In genomic region chr11:64799925-64800632, GRCh38 we compare ENCODE assay signal across 18 cellular contexts. TPM values are rescaled to one million over a fixed set of nuclear protein-coding genes. Genes with fewer than 3 reads are reported as not detected.
A peak's percentile ranks its signal among the peaks of the same experiment; 100 is the strongest.
DNase-seq lines count a peak whose midpoint lies in the region; ATAC-seq, FAIRE-seq and TF ChIP-seq lines count a peak whose summit lies in the region.
"Had no signal": no experiment of that assay in that cellular context is flagged by ENCODE, and none has a peak within 500 bp of the region (broad histone marks: within the 10 kb centered on the region; RNA-seq: fewer than 3 reads in every experiment).

No MANE protein-coding gene starts in this region.

- H3K9me2 ChIP-seq in SK-N-SH, result no peaks in the 10 kb centered on the region
- no peaks in the 10 kb centered on the region for H3K9me2 ChIP-seq in Karpas-422 (replicated peaks; ENCODE audit: insufficient read depth, low read length)

- H3K4me2 ChIP-seq in SK-N-SH, result no peak overlapping the region
- H3K4me2 ChIP-seq in Karpas-422 (ENCODE audit: low read depth, low read length, poor library complexity, severe bottlenecking), result peak overlapping the region; percentile 88
- peak overlapping the region; percentile 5; the same call in 1 of the 2 replicates for H3K4me2 ChIP-seq in K562 (ENCODE audit: insufficient read depth, low read length)
- H3K4me2 ChIP-seq: neural progenitor cell, smooth muscle cell had no signal

- H3K27ac Mint-ChIP-seq in osteocyte (ENCODE audit: unreplicated experiment), result peak overlapping the region; percentile 47
- H3K27ac Mint-ChIP-seq: neural progenitor cell had no signal

- no peak overlapping the region for H3K4me3 ChIP-seq in SK-N-SH (ENCODE audit: low read depth in 2 of 2, low read length in 1 of 2)
- peak overlapping the region; percentile 87; the same call in 1 of the 2 replicates for H3K4me3 ChIP-seq in Karpas-422 (ENCODE audit: low read length)
- H3K4me3 ChIP-seq in K562, result no peak overlapping the region
- H3K4me3 ChIP-seq: gastrocnemius medialis, neural progenitor cell, smooth muscle cell, tibial nerve had no signal

- no peak for TF ChIP-seq RAD21 in SK-N-SH (IDR thresholded peaks at IDR 0.05; ENCODE audit: low read length)
- no peak for TF ChIP-seq RAD21 in K562 (CRISPR knock-in tag; conservative IDR thresholded peaks at IDR 0.05 in 1 of 2, IDR thresholded peaks at IDR 0.05 in 1 of 2)

- BruUV-seq in K562 (replicated peaks; lab: Mats Ljungman, UMichigan), result no TSS peak

- H3K79me2 ChIP-seq in SK-N-SH (ENCODE audit: insufficient read depth) (no peaks in the 10 kb centered on the region), Karpas-422 (ENCODE audit: low read length) (peaks cover 6% of the 10 kb centered on the region), K562 (ENCODE audit: control insufficient read depth, insufficient read depth, low read length) (no peaks in the 10 kb centered on the region)

- TF ChIP-seq CTCF in SK-N-SH (IDR thresholded peaks at IDR 0.05), result no peak
- TF ChIP-seq CTCF in K562 (IDR thresholded peaks at IDR 0.05 in 2 of 3, conservative IDR thresholded peaks at IDR 0.05 in 1 of 3; ENCODE audit: insufficient read depth in 2 of 3, low read depth in 1 of 3, low read length in 3 of 3), result no peak
- no peak for TF ChIP-seq CTCF in osteocyte (IDR thresholded peaks at IDR 0.05)

- no peak for ATAC-seq in SK-N-SH treated with all-trans-retinoic acid at 6 μM for 48 hours
- ATAC-seq in K562, result peak; percentile 6; the same call in 1 of the 3 replicates
- ATAC-seq: gastrocnemius medialis had no signal

- H3K36me3 ChIP-seq in SK-N-SH (replicated peaks in 1 of 2; ENCODE audit: control insufficient read depth in 1 of 2, insufficient read depth in 2 of 2, low read length in 1 of 2) (peaks cover 0 to 24% of the 10 kb centered on the region in 2 experiments), Karpas-422 (ENCODE audit: insufficient read depth, low read length) (0 out of 2 replicates have a peak, but pooled peaks cover 7% of the 10 kb centered on the region), K562 (ENCODE audit: control insufficient read depth, insufficient read depth, low read length) (peaks cover 13% of the 10 kb centered on the region; the same call in 2 of the 3 replicates)
- H3K36me3 ChIP-seq: neural progenitor cell had no signal

- peaks cover 3% of the 10 kb centered on the region for H3F3A ChIP-seq in SK-N-SH (replicated peaks; ENCODE audit: insufficient read depth)

- H3K27ac ChIP-seq in SK-N-SH (ENCODE audit: low read depth in 2 of 2, low read length in 1 of 2) (no peak overlapping the region), Karpas-422 (ENCODE audit: low read length) (peak overlapping the region; percentile 85), K562 (ENCODE audit: extremely low read depth, low read depth, low read length) (peak overlapping the region; percentile 32; the same call in 2 of the 3 replicates)
- H3K27ac ChIP-seq: neural progenitor cell had no signal

- no peaks in the 10 kb centered on the region for H3K27me3 ChIP-seq in SK-N-SH (ENCODE audit: insufficient read depth)
- H3K27me3 ChIP-seq in Karpas-422 (ENCODE audit: low read length), result no peaks in the 10 kb centered on the region
- no peaks in the 10 kb centered on the region for H3K27me3 ChIP-seq in K562 (ENCODE audit: control insufficient read depth in 2 of 2, insufficient read depth in 2 of 2, low read length in 2 of 2)
- H3K27me3 ChIP-seq: dorsolateral prefrontal cortex, gastrocnemius medialis, neural progenitor cell, tibial nerve had no signal

- no peak overlapping the region for H3K4me3 Mint-ChIP-seq in osteocyte (ENCODE audit: unreplicated experiment)

- FAIRE-seq in K562 (lab: Jason Lieb, UNC) (no peak), urothelium cell line (lab: Jason Lieb, UNC) (no peak)
- FAIRE-seq: H54 had no signal

- no peaks in the 10 kb centered on the region for H3K27me3 Mint-ChIP-seq in osteocyte (ENCODE audit: unreplicated experiment)

- DNase-seq in SK-N-SH (peak; percentile 39), Karpas-422 (no peak), K562 (ENCODE audit: extremely low read depth in 1 of 4, low spot score in 3 of 4) (peak in 1 of 4 experiments; percentile 31), osteocyte (ENCODE audit: extremely low spot score, unreplicated experiment) (no peak), DMS79 (lab: John Stamatoyannopoulos, UW) (no peak), urothelium cell line (ENCODE audit: low spot score) (no peak)
- no peak for DNase-seq in activated CD8-positive, alpha-beta memory T cell treated with anti-CD3 and anti-CD28 coated beads, Interleukin-2, amount 50 U/mL, for 48 hours
- DNase-seq: ACHN, amniotic stem cell, DMS53, gastrocnemius medialis, T-helper 2 cell had no signal

- TF ChIP-seq EP300 in SK-N-SH (IDR thresholded peaks at IDR 0.05; ENCODE audit: borderline replicate concordance in 1 of 2, low read depth in 1 of 2, low read length in 1 of 2), result no peak
- TF ChIP-seq EP300 in K562 (IDR thresholded peaks at IDR 0.05; ENCODE audit: low read length), result no peak

- CTCF ChIA-PET in SK-N-SH (lab: Yijun Ruan, JAX), result interaction anchor here (0.6 to 1.9 kb wide), 7 partner anchors 9 to 125 kb away, joined by 3 to 6 read pairs (median 4); no protein-coding TSS in a partner anchor
- CTCF ChIA-PET in K562 (lab: Yijun Ruan, JAX; ENCODE audit: low intra/inter-chr PET ratio), result interaction anchor here (0.6 kb wide), 1 partner anchor 16 kb away, joined by 3 read pairs; no protein-coding TSS in a partner anchor

- POLR2A ChIA-PET in SK-N-SH (lab: Yijun Ruan, JAX) (no interaction called here), K562 (lab: Yijun Ruan, JAX) (interaction anchor here (0.6 to 1.6 kb wide), 10 partner anchors 9 to 320 kb away, joined by 3 to 5 read pairs (median 3); partner anchors contain the start of gene SF1)

- no peak overlapping the region for H2AFZ ChIP-seq in SK-N-SH (ENCODE audit: low read depth)
- no peak overlapping the region for H2AFZ ChIP-seq in Karpas-422 (ENCODE audit: low read length)
- H2AFZ ChIP-seq in K562 (ENCODE audit: low read depth, low read length), result 0 out of 2 replicates have a peak overlapping the region, but pooled peaks have one; percentile 45
- H2AFZ ChIP-seq: neural progenitor cell had no signal

- WGBS in SK-N-SH (ENCODE audit: low lambda C conversion rate), result 86% methylated on average over 14 of the region's 15 CpGs
- 41% methylated on average over 12 of the region's 15 CpGs for WGBS in K562 (ENCODE audit: insufficient coverage, low coverage, missing lambda C conversion rate)

- no peak for TF ChIP-seq POLR2A in K562 (conservative IDR thresholded peaks at IDR 0.05)

- peaks cover 3% of the 10 kb centered on the region for H3K36me3 Mint-ChIP-seq in osteocyte (ENCODE audit: unreplicated experiment)

- H3K9ac ChIP-seq in SK-N-SH, result no peak overlapping the region
- H3K9ac ChIP-seq in Karpas-422 (ENCODE audit: low read length), result peak overlapping the region; percentile 82
- H3K9ac ChIP-seq in K562 (ENCODE audit: insufficient read depth in 1 of 2, low read depth in 2 of 2, low read length in 2 of 2), result peak overlapping the region in 1 of 2 experiments; percentile 85; a peak in 2 of 4 replicates
- H3K9ac ChIP-seq: neural progenitor cell had no signal

- H3K9me3 ChIP-seq in SK-N-SH (no peaks in the 10 kb centered on the region), Karpas-422 (ENCODE audit: low read length) (no peaks in the 10 kb centered on the region), K562 (replicated peaks; ENCODE audit: control insufficient read depth, insufficient read depth, low read depth, low read length) (no peaks in the 10 kb centered on the region)
- H3K9me3 ChIP-seq: gastrocnemius medialis, tibial nerve had no signal

- H3K9me1 ChIP-seq in K562 (ENCODE audit: control insufficient read depth, insufficient read depth, low read length), result no peaks in the 10 kb centered on the region

- H3K4me1 Mint-ChIP-seq in osteocyte (ENCODE audit: unreplicated experiment), result peaks cover 19% of the 10 kb centered on the region

- H3K4me1 ChIP-seq in SK-N-SH (ENCODE audit: control insufficient read depth in 1 of 2, insufficient read depth in 2 of 2, low read depth in 1 of 2, low read length in 1 of 2), result peaks cover 7 to 18% of the 10 kb centered on the region in 2 experiments; a peak in 2 of 4 replicates
- peaks cover 45% of the 10 kb centered on the region for H3K4me1 ChIP-seq in Karpas-422 (ENCODE audit: low read length)
- peaks cover 30 to 79% of the 10 kb centered on the region in 2 experiments for H3K4me1 ChIP-seq in K562 (replicated peaks in 1 of 2; ENCODE audit: control insufficient read depth in 2 of 2, insufficient read depth in 2 of 2, low read length in 2 of 2)
- H3K4me1 ChIP-seq: neural progenitor cell had no signal

- in situ Hi-C loops in K562 (cut with MboI), result no loop called here

- no peaks in the 10 kb centered on the region for H4K20me1 ChIP-seq in SK-N-SH (ENCODE audit: insufficient read depth)
- H4K20me1 ChIP-seq in Karpas-422 (ENCODE audit: insufficient read depth, low read depth, low read length), result no peaks in the 10 kb centered on the region
- H4K20me1 ChIP-seq in K562 (replicated peaks; ENCODE audit: control insufficient read depth, insufficient read depth, low read length), result no peaks in the 10 kb centered on the region

- intact Hi-C loops in K562 (cut with micrococcal nuclease), result loop anchor here (5.0 kb wide), 1 partner anchor 42 kb away; the partner anchor contains the start of gene CDC42BPG

- no peaks in the 10 kb centered on the region for H3K9me3 Mint-ChIP-seq in osteocyte (ENCODE audit: unreplicated experiment)
- H3K9me3 Mint-ChIP-seq: neural progenitor cell had no signal

RNA-seq across cellular contexts. Expression of gene MAP4K2, which starts 2.9 kb away (rescaled TPM):
- polyA plus RNA-seq in SK-N-SH (2012; rRNA removed) (17.4 and 20.0 TPM in 2 replicates), K562 (2011; rRNA removed) (7.3 and 11.2 TPM in 2 replicates), K562 (2014; fragmentation: Illumina TruSeq; extraction: Trizol) (8.5 and 12.2 TPM in 2 replicates), K562 (2014; fragmentation: Nextera tagmentation; extraction: Ambion mirVana) (under 1 TPM; 0.13 to 0.39 TPM), K562 (2014; rRNA removed) (10.5 and 11.6 TPM in 2 replicates)
- polyA plus RNA-seq in SK-N-SH (2012; cell fraction: cytosol; rRNA removed), result 6.5 and 10.8 TPM in 2 replicates
- polyA plus RNA-seq in SK-N-SH (2012; cell fraction: nucleus; rRNA removed), result 52.1 and 63.7 TPM in 2 replicates
- 62.0 and 84.2 TPM in 2 replicates for total RNA-seq in Karpas-422 (2014; rRNA removed; shearing (Covaris generic); ENCODE audit: low replicate concordance)
- total RNA-seq in K562 (2011; cell fraction: chromatin; rRNA removed; ENCODE audit: low replicate concordance), result 11.3 and 40.1 TPM in 2 replicates
- 20.5 and 22.5 TPM in 2 replicates for total RNA-seq in K562 (2011; cell fraction: nucleolus; rRNA removed)
- 7.3 and 11.7 TPM in 2 replicates for total RNA-seq in K562 (2011; cell fraction: nucleoplasm; rRNA removed)
- total RNA-seq in K562 (2014; rRNA removed) (9.6 and 13.7 TPM in 2 replicates), K562 (2014; rRNA removed; fragmentation: Illumina TruSeq; extraction: Trizol) (3.4 and 4.9 TPM in 2 replicates), K562 (2015; rRNA removed; fragmentation: Illumina TruSeq; extraction: Trizol) (7.0 and 8.5 TPM in 2 replicates), K562 (2021) (13.9 and 14.5 TPM in 2 replicates), osteocyte (16.0 and 18.6 TPM in 2 replicates)
- 11.2 and 14.4 TPM in 2 replicates for polyA plus RNA-seq in K562 (2011; cell fraction: cytosol; rRNA removed)
- polyA plus RNA-seq in K562 (2011; cell fraction: nucleus; rRNA removed), result 40.2 and 43.0 TPM in 2 replicates
- 9.6 and 14.0 TPM in 2 replicates for polyA plus RNA-seq in K562 (2012)
- polyA minus RNA-seq in K562 (2011; rRNA and poly(A)+ RNA removed), result 5.1 and 6.7 TPM in 2 replicates
- 8.8 and 11.1 TPM in 2 replicates for polyA minus RNA-seq in K562 (2011; cell fraction: cytosol; rRNA and poly(A)+ RNA removed)
- 5.8 and 12.4 TPM in 2 replicates for polyA minus RNA-seq in K562 (2011; cell fraction: nucleus; rRNA and poly(A)+ RNA removed)

RNA-seq across cellular contexts. Expression of gene MEN1, which starts 10.3 kb away (rescaled TPM):
- polyA plus RNA-seq in SK-N-SH (2012; rRNA removed), result 40.7 and 52.9 TPM in 2 replicates
- polyA plus RNA-seq in SK-N-SH (2012; cell fraction: cytosol; rRNA removed), result 17.3 and 26.9 TPM in 2 replicates
- polyA plus RNA-seq in SK-N-SH (2012; cell fraction: nucleus; rRNA removed), result 101 and 105 TPM in 2 replicates
- 27.6 and 28.3 TPM in 2 replicates for total RNA-seq in Karpas-422 (2014; rRNA removed; shearing (Covaris generic); ENCODE audit: low replicate concordance)
- 33.3 and 80.8 TPM in 2 replicates for total RNA-seq in K562 (2011; cell fraction: chromatin; rRNA removed; ENCODE audit: low replicate concordance)
- total RNA-seq in K562 (2011; cell fraction: nucleolus; rRNA removed), result 78.7 and 86.4 TPM in 2 replicates
- 51.5 and 54.8 TPM in 2 replicates for total RNA-seq in K562 (2011; cell fraction: nucleoplasm; rRNA removed)
- total RNA-seq in K562 (2014; rRNA removed), result 24.3 and 29.4 TPM in 2 replicates
- 6.3 and 7.3 TPM in 2 replicates for total RNA-seq in K562 (2014; rRNA removed; fragmentation: Illumina TruSeq; extraction: Trizol)
- 12.3 and 15.0 TPM in 2 replicates for total RNA-seq in K562 (2015; rRNA removed; fragmentation: Illumina TruSeq; extraction: Trizol)
- 55.7 and 57.2 TPM in 2 replicates for total RNA-seq in K562 (2021)
- polyA plus RNA-seq in K562 (2011; rRNA removed), result 19.3 and 34.7 TPM in 2 replicates
- 22.5 and 54.7 TPM in 2 replicates for polyA plus RNA-seq in K562 (2011; cell fraction: cytosol; rRNA removed)
- polyA plus RNA-seq in K562 (2011; cell fraction: nucleus; rRNA removed), result 88.7 and 149 TPM in 2 replicates
- polyA plus RNA-seq in K562 (2012), result 41.1 and 44.4 TPM in 2 replicates
- polyA plus RNA-seq in K562 (2014; fragmentation: Illumina TruSeq; extraction: Trizol), result 42.7 and 48.3 TPM in 2 replicates
- polyA plus RNA-seq in K562 (2014; fragmentation: Nextera tagmentation; extraction: Ambion mirVana), result 1 to 10 TPM; 3.4 to 3.9 TPM
- 40.5 and 42.5 TPM in 2 replicates for polyA plus RNA-seq in K562 (2014; rRNA removed)
- polyA minus RNA-seq in K562 (2011; rRNA and poly(A)+ RNA removed), result 6.3 and 9.1 TPM in 2 replicates
- 24.1 and 29.2 TPM in 2 replicates for polyA minus RNA-seq in K562 (2011; cell fraction: cytosol; rRNA and poly(A)+ RNA removed)
- polyA minus RNA-seq in K562 (2011; cell fraction: nucleus; rRNA and poly(A)+ RNA removed), result 19.9 and 21.0 TPM in 2 replicates
- total RNA-seq in osteocyte, result 27.1 and 29.2 TPM in 2 replicates

RNA-seq across cellular contexts. Expression of gene SF1, which starts 21.7 kb away (rescaled TPM):
- polyA plus RNA-seq in SK-N-SH (2012; rRNA removed) (59.4 and 66.3 TPM in 2 replicates), K562 (2011; rRNA removed) (64.3 and 88.2 TPM in 2 replicates), K562 (2014; fragmentation: Illumina TruSeq; extraction: Trizol) (207 and 244 TPM in 2 replicates), K562 (2014; fragmentation: Nextera tagmentation; extraction: Ambion mirVana) (10 to 100 TPM; 13.1 to 14.0 TPM), K562 (2014; rRNA removed) (123 and 131 TPM in 2 replicates)
- polyA plus RNA-seq in SK-N-SH (2012; cell fraction: cytosol; rRNA removed), result 60.8 and 62.6 TPM in 2 replicates
- 316 TPM in 2 replicates for polyA plus RNA-seq in SK-N-SH (2012; cell fraction: nucleus; rRNA removed)
- total RNA-seq in Karpas-422 (2014; rRNA removed; shearing (Covaris generic); ENCODE audit: low replicate concordance), result 156 and 329 TPM in 2 replicates
- 535 and 698 TPM in 2 replicates for total RNA-seq in K562 (2011; cell fraction: chromatin; rRNA removed; ENCODE audit: low replicate concordance)
- 252 and 253 TPM in 2 replicates for total RNA-seq in K562 (2011; cell fraction: nucleolus; rRNA removed)
- 451 and 617 TPM in 2 replicates for total RNA-seq in K562 (2011; cell fraction: nucleoplasm; rRNA removed)
- total RNA-seq in K562 (2014; rRNA removed) (141 and 158 TPM in 2 replicates), K562 (2014; rRNA removed; fragmentation: Illumina TruSeq; extraction: Trizol) (111 and 122 TPM in 2 replicates), K562 (2015; rRNA removed; fragmentation: Illumina TruSeq; extraction: Trizol) (78.3 and 84.0 TPM in 2 replicates), K562 (2021) (295 and 334 TPM in 2 replicates), osteocyte (267 and 290 TPM in 2 replicates)
- 38.0 and 43.0 TPM in 2 replicates for polyA plus RNA-seq in K562 (2011; cell fraction: cytosol; rRNA removed)
- polyA plus RNA-seq in K562 (2011; cell fraction: nucleus; rRNA removed), result 224 and 275 TPM in 2 replicates
- 197 and 225 TPM in 2 replicates for polyA plus RNA-seq in K562 (2012)
- 94.0 and 130 TPM in 2 replicates for polyA minus RNA-seq in K562 (2011; rRNA and poly(A)+ RNA removed)
- polyA minus RNA-seq in K562 (2011; cell fraction: cytosol; rRNA and poly(A)+ RNA removed), result 61.7 and 83.6 TPM in 2 replicates
- polyA minus RNA-seq in K562 (2011; cell fraction: nucleus; rRNA and poly(A)+ RNA removed), result 141 and 236 TPM in 2 replicates

RNA-seq across cellular contexts. Expression of gene PYGM, which starts 40.3 kb away (rescaled TPM):
- 0.08 TPM in 2 replicates for polyA plus RNA-seq in SK-N-SH (2012; rRNA removed)
- polyA plus RNA-seq in SK-N-SH (2012; cell fraction: cytosol; rRNA removed), result 0.03 and 0.05 TPM in 2 replicates
- 0.21 and 0.23 TPM in 2 replicates for polyA plus RNA-seq in SK-N-SH (2012; cell fraction: nucleus; rRNA removed)
- 1.3 TPM in 1 of 2 replicates, not detected in the other for total RNA-seq in Karpas-422 (2014; rRNA removed; shearing (Covaris generic); ENCODE audit: low replicate concordance)
- total RNA-seq in K562 (2011; cell fraction: chromatin; rRNA removed; ENCODE audit: low replicate concordance), result 3.2 and 8.8 TPM in 2 replicates
- 2.1 and 2.3 TPM in 2 replicates for total RNA-seq in K562 (2011; cell fraction: nucleolus; rRNA removed)
- 2.2 and 2.8 TPM in 2 replicates for total RNA-seq in K562 (2011; cell fraction: nucleoplasm; rRNA removed)
- 0.65 and 1.5 TPM in 2 replicates for total RNA-seq in K562 (2014; rRNA removed)
- 0.29 and 0.32 TPM in 2 replicates for total RNA-seq in K562 (2014; rRNA removed; fragmentation: Illumina TruSeq; extraction: Trizol)
- 0.33 and 0.60 TPM in 2 replicates for total RNA-seq in K562 (2015; rRNA removed; fragmentation: Illumina TruSeq; extraction: Trizol)
- total RNA-seq in K562 (2021), result 0.69 and 1.2 TPM in 2 replicates
- polyA plus RNA-seq in K562 (2011; rRNA removed), result 0.72 and 1.2 TPM in 2 replicates
- 0.59 and 1.3 TPM in 2 replicates for polyA plus RNA-seq in K562 (2011; cell fraction: cytosol; rRNA removed)
- polyA plus RNA-seq in K562 (2011; cell fraction: nucleus; rRNA removed), result 1.7 and 3.2 TPM in 2 replicates
- polyA plus RNA-seq in K562 (2012), result 0.68 and 0.82 TPM in 2 replicates
- 0.76 and 0.87 TPM in 2 replicates for polyA plus RNA-seq in K562 (2014; fragmentation: Illumina TruSeq; extraction: Trizol)
- under 1 TPM; 0.07 to 0.11 TPM for polyA plus RNA-seq in K562 (2014; fragmentation: Nextera tagmentation; extraction: Ambion mirVana)
- polyA plus RNA-seq in K562 (2014; rRNA removed), result 0.55 and 0.68 TPM in 2 replicates
- 0.42 and 0.53 TPM in 2 replicates for polyA minus RNA-seq in K562 (2011; rRNA and poly(A)+ RNA removed)
- 2.1 and 3.9 TPM in 2 replicates for polyA minus RNA-seq in K562 (2011; cell fraction: cytosol; rRNA and poly(A)+ RNA removed)
- polyA minus RNA-seq in K562 (2011; cell fraction: nucleus; rRNA and poly(A)+ RNA removed), result 0.78 and 2.2 TPM in 2 replicates
- total RNA-seq in osteocyte, result 0.73 and 0.84 TPM in 2 replicates

RNA-seq across cellular contexts. Expression of gene CDC42BPG, which starts 44.4 kb away (rescaled TPM):
- polyA plus RNA-seq in SK-N-SH (2012; rRNA removed) (0.33 and 0.42 TPM in 2 replicates), K562 (2011; rRNA removed) (2.2 and 3.6 TPM in 2 replicates), K562 (2014; fragmentation: Illumina TruSeq; extraction: Trizol) (1.8 and 4.6 TPM in 2 replicates), K562 (2014; fragmentation: Nextera tagmentation; extraction: Ambion mirVana) (under 1 TPM; 0.04 to 0.08 TPM), K562 (2014; rRNA removed) (7.9 and 11.8 TPM in 2 replicates)
- 0.15 and 0.25 TPM in 2 replicates for polyA plus RNA-seq in SK-N-SH (2012; cell fraction: cytosol; rRNA removed)
- polyA plus RNA-seq in SK-N-SH (2012; cell fraction: nucleus; rRNA removed), result 1.00 and 1.3 TPM in 2 replicates
- 0.15 and 0.22 TPM in 2 replicates for total RNA-seq in Karpas-422 (2014; rRNA removed; shearing (Covaris generic); ENCODE audit: low replicate concordance)
- 19.1 and 64.6 TPM in 2 replicates for total RNA-seq in K562 (2011; cell fraction: chromatin; rRNA removed; ENCODE audit: low replicate concordance)
- total RNA-seq in K562 (2011; cell fraction: nucleolus; rRNA removed), result 33.3 and 37.9 TPM in 2 replicates
- 16.2 and 19.7 TPM in 2 replicates for total RNA-seq in K562 (2011; cell fraction: nucleoplasm; rRNA removed)
- total RNA-seq in K562 (2014; rRNA removed) (4.0 and 7.1 TPM in 2 replicates), K562 (2014; rRNA removed; fragmentation: Illumina TruSeq; extraction: Trizol) (0.99 and 1.1 TPM in 2 replicates), K562 (2015; rRNA removed; fragmentation: Illumina TruSeq; extraction: Trizol) (2.1 and 2.5 TPM in 2 replicates), K562 (2021) (7.4 and 8.8 TPM in 2 replicates), osteocyte (0.68 and 1.7 TPM in 2 replicates)
- polyA plus RNA-seq in K562 (2011; cell fraction: cytosol; rRNA removed), result 2.0 and 4.5 TPM in 2 replicates
- 15.1 and 28.5 TPM in 2 replicates for polyA plus RNA-seq in K562 (2011; cell fraction: nucleus; rRNA removed)
- polyA plus RNA-seq in K562 (2012), result 4.7 and 6.3 TPM in 2 replicates
- polyA minus RNA-seq in K562 (2011; rRNA and poly(A)+ RNA removed), result 2.1 and 3.0 TPM in 2 replicates
- 3.2 and 3.5 TPM in 2 replicates for polyA minus RNA-seq in K562 (2011; cell fraction: cytosol; rRNA and poly(A)+ RNA removed)
- polyA minus RNA-seq in K562 (2011; cell fraction: nucleus; rRNA and poly(A)+ RNA removed), result 12.1 and 12.2 TPM in 2 replicates

Comparison
In these comparisons a context has a peak if more than half of its experiments do, and no peak if none do; other contexts are left out.
1. H3K27ac ChIP-seq: peak in Karpas-422 (single experiment) and K562 (single experiment); none in SK-N-SH (0 of 2).
2. Of the 27 proteins assayed by ChIP-seq in both K562 and SK-N-SH: peak only in K562: NFIC; only in SK-N-SH: none; in both: none; in neither: 26.